In genomic region chr10:89852872-89853271, GRCh38 we compare ENCODE assay signal across 2 cellular contexts.
A peak's percentile ranks its signal among the peaks of the same experiment; 100 is the strongest.
TF ChIP-seq lines count a peak whose summit lies in the region.

No MANE protein-coding gene starts in this region.

TF ChIP-seq in HepG2, 621 proteins besides CTCF, POLR2A, EP300 and RAD21:
- TF ChIP-seq MEIS2 (CRISPR knock-in tag; IDR thresholded peaks at IDR 0.05) (no peak), STAG1 (CRISPR knock-in tag; IDR thresholded peaks at IDR 0.05) (peak; percentile 56), SMAD3 (CRISPR knock-in tag; IDR thresholded peaks at IDR 0.05) (no peak), DDIT3 (CRISPR knock-in tag; IDR thresholded peaks at IDR 0.05) (no peak), THAP8 (CRISPR knock-in tag; IDR thresholded peaks at IDR 0.05; ENCODE audit: borderline replicate concordance) (no peak), NFYB (CRISPR knock-in tag; IDR thresholded peaks at IDR 0.05) (no peak)

TF ChIP-seq in H1, 55 proteins besides CTCF, POLR2A, EP300 and RAD21:
- TF ChIP-seq GABPA (IDR thresholded peaks at IDR 0.05; ENCODE audit: borderline replicate concordance, insufficient read depth, low read length) (no peak), TCF12 (IDR thresholded peaks at IDR 0.05; ENCODE audit: low read depth, low read length) (no peak), SIN3A (conservative IDR thresholded peaks at IDR 0.05 in 1 of 2, IDR thresholded peaks at IDR 0.05 in 1 of 2; ENCODE audit: low read depth in 1 of 2, low read length in 2 of 2) (no peak)
